ENCODE assay signal across 1 cellular context in genomic region chr10:33056828-33057227, GRCh38.
TF ChIP-seq lines count a peak whose summit lies in the region.

No MANE protein-coding gene starts in this region.

TF ChIP-seq in K562, 482 proteins besides CTCF, POLR2A, EP300 and RAD21 (continued from another document and continues in another):
- peak; percentile 40; the same call in 1 of the 2 replicates for TF ChIP-seq ETV1 (tag; conservative IDR thresholded peaks at IDR 0.05; ENCODE audit: low read depth)
- peak; percentile 25; the same call in 1 of the 2 replicates for TF ChIP-seq BACH1 (tag; IDR thresholded peaks at IDR 0.05)
- TF ChIP-seq USF1 (CRISPR knock-in tag; IDR thresholded peaks at IDR 0.05): no peak
- 0 out of 2 replicates have a peak, but pooled peaks have one; percentile 23 for TF ChIP-seq PPARD (CRISPR knock-in tag; IDR thresholded peaks at IDR 0.05)
- TF ChIP-seq ZNF212 (CRISPR knock-in tag; IDR thresholded peaks at IDR 0.05): peak; percentile 70; the same call in 1 of the 2 replicates
- peak; percentile 67 for TF ChIP-seq DIDO1 (tag; IDR thresholded peaks at IDR 0.05; ENCODE audit: low read depth)
- TF ChIP-seq ZNF224 (CRISPR knock-in tag; IDR thresholded peaks at IDR 0.05): no peak
- no peak for TF ChIP-seq KDM1A (IDR thresholded peaks at IDR 0.05)
- TF ChIP-seq ZBTB9 (CRISPR knock-in tag; IDR thresholded peaks at IDR 0.05): peak; percentile 84
- TF ChIP-seq TSHZ1 (CRISPR knock-in tag; IDR thresholded peaks at IDR 0.05): peak; percentile 80
- TF ChIP-seq SMAD4 (CRISPR knock-in tag; conservative IDR thresholded peaks at IDR 0.05): peak; percentile 82
- peak; percentile 84; the same call in 1 of the 2 replicates for TF ChIP-seq MTF1 (CRISPR knock-in tag; IDR thresholded peaks at IDR 0.05; ENCODE audit: borderline replicate concordance)
- 0 out of 2 replicates have a peak, but pooled peaks have one; percentile 40 for TF ChIP-seq ARID3B (CRISPR knock-in tag; IDR thresholded peaks at IDR 0.05; ENCODE audit: borderline replicate concordance)
- TF ChIP-seq HDAC2 (IDR thresholded peaks at IDR 0.05): no peak
- no peak for TF ChIP-seq ZNF696 (CRISPR knock-in tag; conservative IDR thresholded peaks at IDR 0.05)
- 0 out of 2 replicates have a peak, but pooled peaks have one; percentile 51 for TF ChIP-seq ZNF133 (CRISPR knock-in tag; IDR thresholded peaks at IDR 0.05)
- TF ChIP-seq ZBTB12 (CRISPR knock-in tag; IDR thresholded peaks at IDR 0.05): peak; percentile 67
- TF ChIP-seq OTX1 (CRISPR knock-in tag; IDR thresholded peaks at IDR 0.05): peak; percentile 76; the same call in 1 of the 2 replicates
- peak; percentile 87 for TF ChIP-seq ZNF589 (CRISPR knock-in tag; IDR thresholded peaks at IDR 0.05; ENCODE audit: low read depth)
- TF ChIP-seq IRF9 (tag; IDR thresholded peaks at IDR 0.05): peak; percentile 91
- peak; percentile 88 for TF ChIP-seq ZNF395 (CRISPR knock-in tag; IDR thresholded peaks at IDR 0.05)
- peak; percentile 78 for TF ChIP-seq GTF2A2 (tag; IDR thresholded peaks at IDR 0.05)
- peak; percentile 37; the same call in 1 of the 2 replicates for TF ChIP-seq ZNF324 (CRISPR knock-in tag; IDR thresholded peaks at IDR 0.05)
- 0 out of 2 replicates have a peak, but pooled peaks have one; percentile 24 for TF ChIP-seq ZNF766 (CRISPR knock-in tag; conservative IDR thresholded peaks at IDR 0.05)
- TF ChIP-seq DDX20 (tag; IDR thresholded peaks at IDR 0.05; ENCODE audit: low read depth): 0 out of 2 replicates have a peak, but pooled peaks have one; percentile 21
- peak; percentile 83 for TF ChIP-seq PTTG1 (tag; IDR thresholded peaks at IDR 0.05; ENCODE audit: low read depth)
- TF ChIP-seq BCL6 (CRISPR knock-in tag; IDR thresholded peaks at IDR 0.05): peak; percentile 87; the same call in 1 of the 2 replicates
- TF ChIP-seq ZNF639 (CRISPR knock-in tag; conservative IDR thresholded peaks at IDR 0.05 in 1 of 2, IDR thresholded peaks at IDR 0.05 in 1 of 2): peak in 1 of 2 experiments; percentile 75; a peak in 2 of 4 replicates
- peak; percentile 87 for TF ChIP-seq PYGO2 (tag; IDR thresholded peaks at IDR 0.05)
- peak; percentile 96 for TF ChIP-seq HDAC8 (tag; IDR thresholded peaks at IDR 0.05)
- TF ChIP-seq KLF13 (tag; IDR thresholded peaks at IDR 0.05; ENCODE audit: borderline replicate concordance, low read depth): peak; percentile 60; the same call in 1 of the 2 replicates
- TF ChIP-seq HBP1 (CRISPR knock-in tag; IDR thresholded peaks at IDR 0.05): peak; percentile 85
- no peak for TF ChIP-seq POU5F1 (IDR thresholded peaks at IDR 0.05; ENCODE audit: borderline replicate concordance, low read depth, low read length, partially characterized antibody)
- 0 out of 2 replicates have a peak, but pooled peaks have one; percentile 14 for TF ChIP-seq CXXC5 (CRISPR knock-in tag; IDR thresholded peaks at IDR 0.05)
- peak; percentile 87; the same call in 1 of the 2 replicates for TF ChIP-seq E2F3 (CRISPR knock-in tag; IDR thresholded peaks at IDR 0.05)
- peak; percentile 62 for TF ChIP-seq ZNF134 (CRISPR knock-in tag; conservative IDR thresholded peaks at IDR 0.05)
- peak; percentile 94 for TF ChIP-seq CREB3 (tag; conservative IDR thresholded peaks at IDR 0.05; ENCODE audit: low read depth)
- no peak for TF ChIP-seq JUND (IDR thresholded peaks at IDR 0.05; ENCODE audit: borderline replicate concordance, low read depth, low read length)
- TF ChIP-seq JUND (tag; IDR thresholded peaks at IDR 0.05; ENCODE audit: borderline replicate concordance, low read depth, low read length): 0 out of 3 replicates have a peak, but pooled peaks have one; percentile 16
- no peak for TF ChIP-seq NR2F6 (CRISPR knock-in tag; IDR thresholded peaks at IDR 0.05)
- 0 out of 2 replicates have a peak, but pooled peaks have one; percentile 75 for TF ChIP-seq FOXO4 (CRISPR knock-in tag; IDR thresholded peaks at IDR 0.05)
- no peak for TF ChIP-seq CBX1 (IDR thresholded peaks at IDR 0.05; ENCODE audit: low read depth)
- TF ChIP-seq KLF6 (CRISPR knock-in tag; IDR thresholded peaks at IDR 0.05; ENCODE audit: borderline replicate concordance): peak; percentile 90
- TF ChIP-seq HOMEZ (CRISPR knock-in tag; IDR thresholded peaks at IDR 0.05): peak; percentile 82; the same call in 1 of the 2 replicates
- no peak for TF ChIP-seq POLR3G (IDR thresholded peaks at IDR 0.05; ENCODE audit: extremely low read depth, insufficient read length, insufficient replicate concordance)
